In genomic region chr21:42130447-42130846, GRCh38 we compare ENCODE assay signal across 2 cellular contexts.
TF ChIP-seq lines count a peak whose summit lies in the region.

No MANE protein-coding gene starts in this region.

TF ChIP-seq in Ishikawa, 13 proteins besides CTCF, POLR2A, EP300 and RAD21 (continued from another document):
- no peak for TF ChIP-seq MAX (IDR thresholded peaks at IDR 0.05)
TF ChIP-seq in Ishikawa: peak in this region for 1.

TF ChIP-seq in K562, 482 proteins besides CTCF, POLR2A, EP300 and RAD21 (continued from another document):
- TF ChIP-seq TFE3 (CRISPR knock-in tag; IDR thresholded peaks at IDR 0.05) (peak; percentile 78), ZNF830 (CRISPR knock-in tag; IDR thresholded peaks at IDR 0.05) (no peak), USF2 (CRISPR knock-in tag; IDR thresholded peaks at IDR 0.05) (peak; percentile 15; the same call in 1 of the 2 replicates), TOE1 (IDR thresholded peaks at IDR 0.05; ENCODE audit: borderline replicate concordance) (0 out of 2 replicates have a peak, but pooled peaks have one; percentile 33), TOE1 (CRISPR knock-in tag; IDR thresholded peaks at IDR 0.05; ENCODE audit: borderline replicate concordance, low read depth) (no peak), ZNF764 (CRISPR knock-in tag; IDR thresholded peaks at IDR 0.05; ENCODE audit: low read depth) (no peak), NFYB (IDR thresholded peaks at IDR 0.05; ENCODE audit: extremely low read depth, insufficient read length) (peak; percentile 27), RAD51 (IDR thresholded peaks at IDR 0.05; ENCODE audit: borderline replicate concordance, low read depth) (peak; percentile 59; the same call in 1 of the 2 replicates)
